Comparison of ENCODE assay signal across 8 cellular contexts in genomic region chr2:197500503-197501179, GRCh38. TPM values are rescaled to one million over a fixed set of nuclear protein-coding genes. Genes with fewer than 3 reads are reported as not detected.
A peak's percentile ranks its signal among the peaks of the same experiment; 100 is the strongest.
DNase-seq lines count a peak whose midpoint lies in the region; ATAC-seq and TF ChIP-seq lines count a peak whose summit lies in the region.

No MANE protein-coding gene starts in this region.

- CTCF ChIA-PET in MCF 10A (lab: Yijun Ruan, JAX), result interaction anchor here (1.1 to 3.1 kb wide), 4 partner anchors 13 to 114 kb away, joined by 3 to 9 read pairs (median 6); partner anchors contain the start of gene MOB4

- H3K9ac ChIP-seq in ES-I3 (ENCODE audit: low read depth, low read length) (peak overlapping the region; percentile 88), Karpas-422 (ENCODE audit: low read length) (peak overlapping the region; percentile 97)

- H3K4me1 Mint-ChIP-seq in MCF 10A (ENCODE audit: insufficient read depth, unreplicated experiment), result peaks cover 18% of the 10 kb centered on the region

- no peak for TF ChIP-seq POLR2A in right lobe of liver (IDR thresholded peaks at IDR 0.05)

- H3K4me3 Mint-ChIP-seq in MCF 10A (ENCODE audit: unreplicated experiment), result peak overlapping the region; percentile 89

- H3K4me2 ChIP-seq in Karpas-422 (ENCODE audit: low read depth, low read length, poor library complexity, severe bottlenecking), result peak overlapping the region; percentile 73

- H4K20me1 ChIP-seq in Karpas-422 (ENCODE audit: insufficient read depth, low read depth, low read length), result peaks cover 28% of the 10 kb centered on the region

- no peaks in the 10 kb centered on the region for H3K27me3 Mint-ChIP-seq in MCF 10A (ENCODE audit: insufficient read depth, unreplicated experiment)

- TF ChIP-seq CTCF in MCF 10A (IDR thresholded peaks at IDR 0.05; ENCODE audit: unreplicated experiment) (no peak), right lobe of liver (IDR thresholded peaks at IDR 0.05) (no peak), thoracic aorta (IDR thresholded peaks at IDR 0.05) (no peak)

- POLR2A ChIA-PET in MCF 10A (lab: Yijun Ruan, JAX), result interaction anchor here (0.5 to 10.4 kb wide), 27 partner anchors 8 to 575 kb away, joined by 3 to 366 read pairs (median 4); partner anchors contain the start of genes COQ10B, MARS2, MOB4 and SF3B1

- H3K27ac ChIP-seq in Karpas-422 (ENCODE audit: low read length) (peak overlapping the region; percentile 85), right lobe of liver (peak overlapping the region; percentile 100), thoracic aorta (peak overlapping the region; percentile 78 to 94)

- intact Hi-C loops in MCF 10A (cut with micrococcal nuclease), result loop anchor here (1.0 to 2.0 kb wide), 5 partner anchors 15 to 276 kb away; partner anchors contain the start of gene SF3B1
- intact Hi-C loops in right lobe of liver (cut with DNase I), result no loop called here
- intact Hi-C loops in posterior vena cava (cut with DNase I), result no loop called here

- H3K79me2 ChIP-seq in Karpas-422 (ENCODE audit: low read length), result peaks cover 68% of the 10 kb centered on the region

- ATAC-seq in GM21528 (IDR thresholded peaks at IDR 0.05; ENCODE audit: low FRiP score, unreplicated experiment), result peak; percentile 9
- peak in 1 of 4 donors; percentile 9 for ATAC-seq in right lobe of liver
- ATAC-seq in thoracic aorta (ENCODE audit: insufficient number of reproducible peaks, low FRiP score, low read depth), result no peak

- no peaks in the 10 kb centered on the region for H3K9me2 ChIP-seq in Karpas-422 (replicated peaks; ENCODE audit: insufficient read depth, low read length)

- no peaks in the 10 kb centered on the region for H3K27me3 ChIP-seq in Karpas-422 (ENCODE audit: low read length)
- no peaks in the 10 kb centered on the region for H3K27me3 ChIP-seq in right lobe of liver
- no peaks in the 10 kb centered on the region for H3K27me3 ChIP-seq in thoracic aorta (replicated peaks; ENCODE audit: insufficient read depth)

- 2% methylated on average over 19 of the region's 30 CpGs for WGBS in right lobe of liver (ENCODE audit: insufficient coverage, low coverage, low lambda C conversion rate, missing lambda C conversion rate)

- H3K9me3 ChIP-seq in ES-I3 (ENCODE audit: control insufficient read depth, insufficient read depth, low read length) (no peaks in the 10 kb centered on the region), Karpas-422 (ENCODE audit: low read length) (no peaks in the 10 kb centered on the region), right lobe of liver (no peaks in the 10 kb centered on the region), thoracic aorta (no peaks in the 10 kb centered on the region)

- peaks cover 23% of the 10 kb centered on the region for H3K36me3 ChIP-seq in ES-I3 (ENCODE audit: insufficient read depth, low read length)
- peaks cover 69% of the 10 kb centered on the region for H3K36me3 ChIP-seq in Karpas-422 (ENCODE audit: insufficient read depth, low read length)
- peaks cover 0 to 44% (median 17%) of the 10 kb centered on the region in 4 donors for H3K36me3 ChIP-seq in right lobe of liver
- H3K36me3 ChIP-seq in thoracic aorta, result peaks cover 20% of the 10 kb centered on the region

- no peak overlapping the region for H2AFZ ChIP-seq in Karpas-422 (ENCODE audit: low read length)

- DNase-seq in Karpas-422 (no peak), MCF 10A (ENCODE audit: unreplicated experiment) (peak; percentile 24), right lobe of liver (no peak), thoracic aorta (ENCODE audit: low spot score) (no peak), posterior vena cava (ENCODE audit: low spot score) (no peak), OCI-M2 (lab: John Stamatoyannopoulos, UW; ENCODE audit: unreplicated experiment) (no peak)

- H3K9me3 Mint-ChIP-seq in MCF 10A (ENCODE audit: unreplicated experiment), result no peaks in the 10 kb centered on the region

- H3K4me3 ChIP-seq in Karpas-422 (ENCODE audit: low read length) (peak overlapping the region; percentile 97), right lobe of liver (peak overlapping the region; percentile 70 to 87 (median 75)), thoracic aorta (peak overlapping the region; percentile 92)

- TSS peak; percentile 64 for BruUV-seq in MCF 10A (replicated peaks; lab: Mats Ljungman, UMichigan)

- peaks cover 15% of the 10 kb centered on the region for H3K4me1 ChIP-seq in ES-I3 (ENCODE audit: insufficient read depth, low read length)
- H3K4me1 ChIP-seq in Karpas-422 (ENCODE audit: low read length), result peaks cover 42% of the 10 kb centered on the region
- H3K4me1 ChIP-seq in right lobe of liver, result peaks cover 0 to 30% (median 3%) of the 10 kb centered on the region in 4 donors
- peaks cover 24 to 52% of the 10 kb centered on the region in 2 donors for H3K4me1 ChIP-seq in thoracic aorta (ENCODE audit: control insufficient read depth in 1 of 2, low read depth in 2 of 2)

- H3K36me3 Mint-ChIP-seq in MCF 10A (ENCODE audit: insufficient read depth, unreplicated experiment), result peaks cover 84% of the 10 kb centered on the region

- peak overlapping the region; percentile 93 for H3K27ac Mint-ChIP-seq in MCF 10A (ENCODE audit: low read depth, unreplicated experiment)

RNA-seq across cellular contexts. Expression of gene HSPE1, which starts 0.5 kb away (rescaled TPM):
- 132 and 192 TPM in 2 replicates for total RNA-seq in Karpas-422 (2014; rRNA removed; shearing (Covaris generic); ENCODE audit: low replicate concordance)
- total RNA-seq in MCF 10A (2022), result 80.0 and 95.2 TPM in 2 replicates
- 100 to 1,000 TPM in 4 of 6 experiments, 10 to 100 TPM in 2; 91.8 to 318 (median 209) TPM for total RNA-seq in right lobe of liver
- total RNA-seq in thoracic aorta, result 10 to 100 TPM; 26.3 to 45.0 TPM
- total RNA-seq in posterior vena cava, result 10 to 100 TPM; 54.5 to 60.5 TPM

RNA-seq across cellular contexts. Expression of gene HSPD1, which starts 1.0 kb away (rescaled TPM):
- 241 and 246 TPM in 2 replicates for total RNA-seq in Karpas-422 (2014; rRNA removed; shearing (Covaris generic); ENCODE audit: low replicate concordance)
- total RNA-seq in MCF 10A (2022), result 681 and 693 TPM in 2 replicates
- total RNA-seq in right lobe of liver, result 100 to 1,000 TPM; 241 to 552 (median 353) TPM
- total RNA-seq in thoracic aorta, result 100 to 1,000 TPM in 1 of 2 donors, 10 to 100 TPM in 1; 48.9 to 121 TPM
- 100 to 1,000 TPM; 106 to 131 TPM for total RNA-seq in posterior vena cava

RNA-seq across cellular contexts. Expression of gene MOB4, which starts 15.2 kb away (rescaled TPM):
- total RNA-seq in Karpas-422 (2014; rRNA removed; shearing (Covaris generic); ENCODE audit: low replicate concordance), result 16.1 and 36.9 TPM in 2 replicates
- total RNA-seq in MCF 10A (2022) (15.6 and 20.5 TPM in 2 replicates), right lobe of liver (10 to 100 TPM in 2 of 6 experiments, 1 to 10 TPM in 4; 3.4 to 10.7 (median 8.0) TPM), thoracic aorta (10 to 100 TPM; 17.5 to 27.2 TPM), posterior vena cava (10 to 100 TPM; 35.1 to 55.4 TPM)

RNA-seq across cellular contexts. Expression of gene COQ10B, which starts 47.3 kb away (rescaled TPM):
- 12.3 and 23.5 TPM in 2 replicates for total RNA-seq in Karpas-422 (2014; rRNA removed; shearing (Covaris generic); ENCODE audit: low replicate concordance)
- total RNA-seq in MCF 10A (2022) (21.3 and 22.8 TPM in 2 replicates), right lobe of liver (10 to 100 TPM; 11.7 to 23.7 (median 17.1) TPM), thoracic aorta (10 to 100 TPM; 41.6 to 42.8 TPM), posterior vena cava (10 to 100 TPM; 29.5 to 42.9 TPM)
